31 cellular contexts compared by ENCODE assay signal in genomic region chr19:28546148-28546685, GRCh38.
"Had no signal": no experiment of that assay in that cellular context is flagged by ENCODE, and none has a peak within 500 bp of the region (broad histone marks: within the 10 kb centered on the region; RNA-seq: fewer than 3 reads in every experiment).

No MANE protein-coding gene starts in this region.

- FAIRE-seq: endometrium, endothelial cell of umbilical vein had no signal

- H3K9me3 ChIP-seq: ascending aorta, breast epithelium, colonic mucosa, esophagus squamous epithelium, gastroesophageal sphincter, heart right ventricle had no signal

- H3K4me1 ChIP-seq: ascending aorta, breast epithelium, colonic mucosa, esophagus squamous epithelium, gastroesophageal sphincter, heart right ventricle had no signal

- H3K4me3 ChIP-seq: ascending aorta, breast epithelium, cardiac muscle cell, colonic mucosa, esophagus squamous epithelium, gastroesophageal sphincter, heart right ventricle had no signal

- H3K27me3 ChIP-seq: ascending aorta, breast epithelium, cardiac muscle cell, colonic mucosa, esophagus squamous epithelium, gastroesophageal sphincter, heart right ventricle had no signal

- DNase-seq: activated B cell treated with CpG ODN at 0.5 μM for 24 hours; activated CD4-positive, alpha-beta memory T cell treated with anti-CD3 and anti-CD28 coated beads for 36 hours; activated CD4-positive, alpha-beta T cell treated with anti-CD3 and anti-CD28 coated beads for 48 hours; activated CD8-positive, alpha-beta memory T cell treated with anti-CD3 and anti-CD28 coated beads, Interleukin-2, amount 10 ng/mL, durations not matched to agents 7 days and 5 days; activated CD8-positive, alpha-beta memory T cell treated with anti-CD3 and anti-CD28 coated beads, Interleukin-2, amount 50 U/mL, for 4 hours; activated CD8-positive, alpha-beta T cell treated with anti-CD3 and anti-CD28 coated beads, Interleukin-2, amount 10 ng/mL, durations not matched to agents 7 days and 5 days; activated effector memory CD4-positive, alpha-beta T cell treated with anti-CD3 and anti-CD28 coated beads, Interleukin-2, amount 50 U/mL, for 16 hours; activated naive CD4-positive, alpha-beta T cell treated with anti-CD3 and anti-CD28 coated beads, Interleukin-2, amount 10 ng/mL, durations not matched to agents 7 days and 5 days; activated naive CD8-positive, alpha-beta T cell treated with anti-CD3 and anti-CD28 coated beads, Interleukin-2, amount 10 ng/mL, durations not matched to agents 7 days and 5 days; activated T-cell treated with anti-CD3 and anti-CD28 coated beads, Interleukin-2, amount 50 U/mL, for 1 hour; activated T-cell treated with anti-CD3 and anti-CD28 coated beads, Interleukin-2, amount 50 U/mL, for 48 hours; central memory CD4-positive, alpha-beta T cell; cerebellar nuclear complex; colonic mucosa; effector CD8-positive, alpha-beta T cell; esophagus squamous epithelium; foreskin melanocyte; heart right ventricle; T-helper 1 cell; T-helper 17 cell; T1000; WERI-Rb-1 had no signal

- H3K36me3 ChIP-seq: ascending aorta, breast epithelium, cardiac muscle cell, colonic mucosa, esophagus squamous epithelium, gastroesophageal sphincter, heart right ventricle, WERI-Rb-1 had no signal

- ATAC-seq: activated CD4-positive, CD25-positive, alpha-beta regulatory T cell treated with anti-CD3 and anti-CD28 coated beads, Interleukin-2, amount 50 U/mL, for 24 hours; activated CD8-positive, alpha-beta memory T cell treated with anti-CD3 and anti-CD28 coated beads, Interleukin-2, amount 10 ng/mL, durations not matched to agents 7 days and 5 days; activated CD8-positive, alpha-beta T cell treated with anti-CD3 and anti-CD28 coated beads, Interleukin-2, amount 10 ng/mL, durations not matched to agents 7 days and 5 days; activated naive CD4-positive, alpha-beta T cell treated with anti-CD3 and anti-CD28 coated beads, Interleukin-2, amount 50 U/mL, for 72 hours; gastroesophageal sphincter; heart right ventricle; T-helper 17 cell had no signal

- H3K27ac ChIP-seq: ascending aorta, breast epithelium, cardiac muscle cell, colonic mucosa, epithelial cell of prostate, esophagus squamous epithelium, gastroesophageal sphincter, heart right ventricle, WERI-Rb-1 had no signal
